ENCODE assay signal across 17 cellular contexts in the genomic region with DNA sequence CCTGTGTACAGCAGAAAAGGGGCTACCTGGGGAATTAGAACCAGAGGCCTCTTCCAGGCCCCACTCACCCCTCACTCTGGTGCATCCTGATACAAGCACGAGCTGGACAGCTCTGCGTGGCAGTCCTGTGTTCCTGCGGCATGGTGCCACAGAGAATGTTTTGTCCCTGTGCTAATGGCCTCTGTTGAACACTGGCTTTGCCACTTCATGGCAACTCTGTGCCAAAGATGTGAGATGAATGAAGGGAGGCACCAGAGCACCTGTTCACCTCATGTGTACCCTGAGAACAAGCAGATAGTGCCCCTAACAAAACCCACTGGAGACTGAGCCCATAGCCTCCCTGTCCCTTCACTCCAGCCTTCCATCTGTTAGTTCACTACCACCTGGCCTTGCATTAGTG.
"Had no signal": no experiment of that assay in that cellular context is flagged by ENCODE, and none has a peak within 500 bp of the region (broad histone marks: within the 10 kb centered on the region; RNA-seq: fewer than 3 reads in every experiment).

No MANE protein-coding gene starts in this region.

- ATAC-seq: foreskin keratinocyte, left lung, lower lobe of right lung, natural killer cell had no signal

- H3K4me3 Mint-ChIP-seq: endodermal cell, immature natural killer cell, memory B cell, mesothelial cell of epicardium, natural killer cell had no signal

- H3K36me3 Mint-ChIP-seq: immature natural killer cell, memory B cell, mesothelial cell of epicardium, natural killer cell had no signal

- H3K27me3 ChIP-seq: foreskin keratinocyte, left lung, neutrophil, transverse colon had no signal

- H3K9me3 ChIP-seq: left lung, lower lobe of right lung, neutrophil, stomach, thoracic aorta, transverse colon had no signal

- DNase-seq: effector CD4-positive, alpha-beta T cell; endodermal cell; erythroblast; foreskin keratinocyte; immature natural killer cell; left lung; lower lobe of right lung; natural killer cell; small intestine; stimulated activated CD4-positive, alpha-beta T cell treated with anti-CD3 and anti-CD28 coated beads, Interleukin-12 subunit alpha, Interleukin-12 subunit beta, amount 100 ng/mL, for 4 hours; stimulated activated naive CD4-positive, alpha-beta T cell; stomach; transverse colon had no signal

- H3K4me3 ChIP-seq: left lung, lower lobe of right lung, stomach, thoracic aorta, transverse colon had no signal

- H3K27ac ChIP-seq: foreskin keratinocyte, left lung, lower lobe of right lung, neutrophil, stomach, thoracic aorta, transverse colon had no signal

- H3K27ac Mint-ChIP-seq: endodermal cell, immature natural killer cell, memory B cell, mesothelial cell of epicardium, natural killer cell had no signal

- H3K36me3 ChIP-seq: left lung, lower lobe of right lung, neutrophil, stomach, thoracic aorta, transverse colon had no signal

- H3K4me1 ChIP-seq: foreskin keratinocyte, left lung, lower lobe of right lung, stomach, transverse colon had no signal

- H3K4me1 Mint-ChIP-seq: endodermal cell, immature natural killer cell, memory B cell, mesothelial cell of epicardium, natural killer cell had no signal
